ENCODE assay signal across 9 cellular contexts in genomic region chr19:38842439-38843174, GRCh38. TPM values are rescaled to one million over a fixed set of nuclear protein-coding genes. Genes with fewer than 3 reads are reported as not detected.
DNase-seq lines count a peak whose midpoint lies in the region; ATAC-seq lines count a peak whose summit lies in the region.
"Had no signal": no experiment of that assay in that cellular context is flagged by ENCODE, and none has a peak within 500 bp of the region (broad histone marks: within the 10 kb centered on the region; RNA-seq: fewer than 3 reads in every experiment).

No MANE protein-coding gene starts in this region.

- intact Hi-C loops in left colon (cut with DNase I, micrococcal nuclease), result no loop called here

- no peak overlapping the region for H3K4me3 ChIP-seq in Jurkat, Clone E6-1 (ENCODE audit: low read length)

- peak; percentile 18 for ATAC-seq in left colon
- no peak for ATAC-seq in HG03378 (IDR thresholded peaks at IDR 0.05; ENCODE audit: unreplicated experiment)
- no peak for ATAC-seq in GM19463 (IDR thresholded peaks at IDR 0.05; ENCODE audit: unreplicated experiment)

- DNase-seq in Jurkat, Clone E6-1 (ENCODE audit: low read depth, low spot score), result peak; percentile 89
- peak; percentile 75 for DNase-seq in activated CD8-positive, alpha-beta memory T cell treated with anti-CD3 and anti-CD28 coated beads, Interleukin-2, amount 50 U/mL, for 48 hours
- DNase-seq in left colon, result no peak
- peak; percentile 40 for DNase-seq in stimulated activated CD8-positive, alpha-beta memory T cell treated with anti-CD3 and anti-CD28 coated beads, Interleukin-4, amount 100 ng/mL, for 24 hours (ENCODE audit: low read depth)
- DNase-seq in foreskin melanocyte, result no peak
- no peak for DNase-seq in HK-2 (ENCODE audit: unreplicated experiment)

RNA-seq across cellular contexts. Expression of gene HNRNPL, which starts 7.2 kb away (rescaled TPM):
- polyA plus RNA-seq in Jurkat, Clone E6-1 (2012; ENCODE audit: insufficient read depth, insufficient read length), result 688 TPM
- total RNA-seq in left colon, result 100 to 1,000 TPM; 269 to 281 TPM

RNA-seq across cellular contexts. Expression of gene ECH1, which starts 11.0 kb away (rescaled TPM):
- 301 TPM for polyA plus RNA-seq in Jurkat, Clone E6-1 (2012; ENCODE audit: insufficient read depth, insufficient read length)
- 100 to 1,000 TPM; 292 to 483 TPM for total RNA-seq in left colon

RNA-seq across cellular contexts. Expression of gene LGALS4, which starts 29.9 kb away (rescaled TPM):
- polyA plus RNA-seq in Jurkat, Clone E6-1 (2012; ENCODE audit: insufficient read depth, insufficient read length), result 2.3 TPM
- 1,000 to 10,000 TPM; 7,382 to 8,588 TPM for total RNA-seq in left colon

RNA-seq across cellular contexts. Expression of gene RINL, which starts 35.5 kb away (rescaled TPM):
- polyA plus RNA-seq in Jurkat, Clone E6-1 (2012; ENCODE audit: insufficient read depth, insufficient read length), result 19.9 TPM
- total RNA-seq in left colon, result 1 to 10 TPM; 3.2 to 3.4 TPM

RNA-seq across cellular contexts. Expression of gene LGALS7B, which starts 53.6 kb away (rescaled TPM):
- not detected for polyA plus RNA-seq in Jurkat, Clone E6-1 (2012; ENCODE audit: insufficient read depth, insufficient read length)
- not detected for total RNA-seq in left colon
- total RNA-seq: fibroblast of villous mesenchyme had no signal

Comparison
In these comparisons a context has a peak if more than half of its experiments do, and no peak if none do; other contexts are left out.
1. DNase-seq: peak in Jurkat, Clone E6-1 (single experiment), activated CD8-positive, alpha-beta memory T cell treated with anti-CD3 and anti-CD28 coated beads, Interleukin-2, amount 50 U/mL, for 48 hours (single experiment) and stimulated activated CD8-positive, alpha-beta memory T cell treated with anti-CD3 and anti-CD28 coated beads, Interleukin-4, amount 100 ng/mL, for 24 hours (single experiment); none in left colon (0 of 2), foreskin melanocyte (single experiment) and HK-2 (single experiment).